ENCODE assay signal across 21 cellular contexts in genomic region chr21:37106998-37107397, GRCh38. TPM values are rescaled to one million over a fixed set of nuclear protein-coding genes. Genes with fewer than 3 reads are reported as not detected.
DNase-seq lines count a peak whose midpoint lies in the region; ATAC-seq, FAIRE-seq and TF ChIP-seq lines count a peak whose summit lies in the region.
"Had no signal": no experiment of that assay in that cellular context is flagged by ENCODE, and none has a peak within 500 bp of the region (broad histone marks: within the 10 kb centered on the region; RNA-seq: fewer than 3 reads in every experiment).

No MANE protein-coding gene starts in this region.

- H3K4me1 ChIP-seq in A549 (no peaks in the 10 kb centered on the region), K562 (replicated peaks in 1 of 2; ENCODE audit: control insufficient read depth in 2 of 2, insufficient read depth in 2 of 2, low read length in 2 of 2) (no peaks in the 10 kb centered on the region)
- H3K4me1 ChIP-seq: BLaER1 treated with 17β-estradiol and CSF1 and Interleukin-3, amounts not matched to agents 10 nM and 100 nM; Caco-2 had no signal

- no peaks in the 10 kb centered on the region for H3K27me3 Mint-ChIP-seq in activated naive CD4-positive, alpha-beta T cell treated with anti-CD3 and anti-CD28 coated beads, Interleukin-2, amount 50 U/mL, for 24 hours
- H3K27me3 Mint-ChIP-seq: B cell; CD4-positive, alpha-beta T cell had no signal

- TF ChIP-seq EP300 in A549 (IDR thresholded peaks at IDR 0.05) (no peak), K562 (IDR thresholded peaks at IDR 0.05; ENCODE audit: low read length) (no peak)

- no peak overlapping the region for H3K4me3 ChIP-seq in A549
- no peak overlapping the region for H3K4me3 ChIP-seq in K562
- H3K4me3 ChIP-seq: BLaER1 treated with 17β-estradiol and CSF1 and Interleukin-3, amounts not matched to agents 10 nM and 100 nM had no signal

- no peak overlapping the region for H3K9ac ChIP-seq in K562 (ENCODE audit: insufficient read depth in 1 of 2, low read depth in 2 of 2, low read length in 2 of 2)
- H3K9ac ChIP-seq: BLaER1 treated with 17β-estradiol and CSF1 and Interleukin-3, amounts not matched to agents 10 nM and 100 nM had no signal

- intact Hi-C loops in K562 (cut with micrococcal nuclease) = no loop called here

- POLR2A ChIA-PET in A549 (lab: Yijun Ruan, JAX) = no interaction called here
- POLR2A ChIA-PET in K562 (lab: Yijun Ruan, JAX) = no interaction called here

- no peak for DNase-seq in activated naive CD4-positive, alpha-beta T cell (lab: John Stamatoyannopoulos, UW)
- DNase-seq in A549 (ENCODE audit: low read depth in 1 of 2, low spot score in 1 of 2) (no peak), K562 (ENCODE audit: extremely low read depth in 1 of 4, low spot score in 3 of 4) (no peak), GM19238 (ENCODE audit: insufficient read length, low spot score) (no peak), GM19240 (ENCODE audit: insufficient read length, low spot score) (no peak)
- DNase-seq: 8988T; AML-193; Caco-2; Calu3; CD4-positive, alpha-beta T cell; CD8-positive, alpha-beta T cell; DMS79 treated with DMSO at 0.1 percent for 48 hours; GF-D8 had no signal

- no peak for ATAC-seq in A549
- no peak for ATAC-seq in K562
- ATAC-seq: CD8-positive, alpha-beta T cell had no signal

- H3K4me3 Mint-ChIP-seq in activated naive CD4-positive, alpha-beta T cell treated with anti-CD3 and anti-CD28 coated beads, Interleukin-2, amount 50 U/mL, for 24 hours = no peak overlapping the region
- H3K4me3 Mint-ChIP-seq: B cell; CD4-positive, alpha-beta T cell; CD8-positive, alpha-beta T cell had no signal

- 0 out of 3 replicates have a peak, but pooled peaks cover 4% of the 10 kb centered on the region for H3K9me3 ChIP-seq in A549
- H3K9me3 ChIP-seq in K562 (replicated peaks; ENCODE audit: control insufficient read depth, insufficient read depth, low read depth, low read length) = peaks cover 17% of the 10 kb centered on the region

- no peak overlapping the region for H2AFZ ChIP-seq in K562 (ENCODE audit: low read depth, low read length)

- CTCF ChIA-PET in A549 (lab: Yijun Ruan, JAX) (no interaction called here), K562 (lab: Yijun Ruan, JAX; ENCODE audit: low intra/inter-chr PET ratio) (no interaction called here)

- TF ChIP-seq RAD21 in A549 (conservative IDR thresholded peaks at IDR 0.05 in 1 of 2, IDR thresholded peaks at IDR 0.05 in 1 of 2) (no peak), K562 (CRISPR knock-in tag; conservative IDR thresholded peaks at IDR 0.05 in 1 of 2, IDR thresholded peaks at IDR 0.05 in 1 of 2) (no peak)

- H4K20me1 ChIP-seq in K562 (replicated peaks; ENCODE audit: control insufficient read depth, insufficient read depth, low read length) = no peaks in the 10 kb centered on the region
- H4K20me1 ChIP-seq: BLaER1 treated with 17β-estradiol and CSF1 and Interleukin-3, amounts not matched to agents 10 nM and 100 nM had no signal

- H3K4me1 Mint-ChIP-seq in activated naive CD4-positive, alpha-beta T cell treated with anti-CD3 and anti-CD28 coated beads, Interleukin-2, amount 50 U/mL, for 24 hours = peaks cover 14% of the 10 kb centered on the region
- H3K4me1 Mint-ChIP-seq: B cell had no signal

- no peak for TF ChIP-seq POLR2A in A549 (IDR thresholded peaks at IDR 0.05; ENCODE audit: low read length)
- no peak for TF ChIP-seq POLR2A in K562 (conservative IDR thresholded peaks at IDR 0.05)

- 92% methylated on average over 2 of the region's 2 CpGs for WGBS in A549 (ENCODE audit: missing lambda C conversion rate)
- WGBS in K562 (ENCODE audit: insufficient coverage, low coverage, missing lambda C conversion rate) = 81% methylated on average over 2 of the region's 2 CpGs

- peak overlapping the region; percentile 38 for H3K27ac Mint-ChIP-seq in activated naive CD4-positive, alpha-beta T cell treated with anti-CD3 and anti-CD28 coated beads, Interleukin-2, amount 50 U/mL, for 24 hours
- H3K27ac Mint-ChIP-seq: B cell; CD4-positive, alpha-beta T cell; CD8-positive, alpha-beta T cell had no signal

- H3K36me3 ChIP-seq in K562 (ENCODE audit: control insufficient read depth, insufficient read depth, low read length) = peaks cover 9% of the 10 kb centered on the region; the same call in 2 of the 3 replicates

- no peak overlapping the region for H3K4me2 ChIP-seq in A549
- H3K4me2 ChIP-seq in K562 (ENCODE audit: insufficient read depth, low read length) = no peak overlapping the region
- H3K4me2 ChIP-seq: BLaER1 treated with 17β-estradiol and CSF1 and Interleukin-3, amounts not matched to agents 10 nM and 100 nM had no signal

- FAIRE-seq in A549 (lab: Jason Lieb, UNC) (no peak), K562 (lab: Jason Lieb, UNC) (no peak)
- FAIRE-seq: A204.1, D721Med, G401.6, GM12891 had no signal

- H3K9me1 ChIP-seq in K562 (ENCODE audit: control insufficient read depth, insufficient read depth, low read length) = no peaks in the 10 kb centered on the region

- no peaks in the 10 kb centered on the region for H3K79me2 ChIP-seq in K562 (ENCODE audit: control insufficient read depth, insufficient read depth, low read length)

- peaks cover 4% of the 10 kb centered on the region for H3K9me3 Mint-ChIP-seq in activated naive CD4-positive, alpha-beta T cell treated with anti-CD3 and anti-CD28 coated beads, Interleukin-2, amount 50 U/mL, for 24 hours

- H3K36me3 Mint-ChIP-seq in activated naive CD4-positive, alpha-beta T cell treated with anti-CD3 and anti-CD28 coated beads, Interleukin-2, amount 50 U/mL, for 24 hours = peaks cover 17% of the 10 kb centered on the region

- TF ChIP-seq CTCF in A549 (IDR thresholded peaks at IDR 0.05) (no peak), K562 (IDR thresholded peaks at IDR 0.05 in 2 of 3, conservative IDR thresholded peaks at IDR 0.05 in 1 of 3; ENCODE audit: insufficient read depth in 2 of 3, low read depth in 1 of 3, low read length in 3 of 3) (no peak)

- no TSS peak for BruUV-seq in K562 (replicated peaks; lab: Mats Ljungman, UMichigan)

- no peaks in the 10 kb centered on the region for H3K27me3 ChIP-seq in K562 (ENCODE audit: control insufficient read depth in 2 of 2, insufficient read depth in 2 of 2, low read length in 2 of 2)
- H3K27me3 ChIP-seq: BLaER1 treated with 17β-estradiol and CSF1 and Interleukin-3, amounts not matched to agents 10 nM and 100 nM had no signal

- in situ Hi-C loops in K562 (cut with MboI) = no loop called here

- H3K27ac ChIP-seq in A549 (no peak overlapping the region), K562 (ENCODE audit: extremely low read depth, low read depth, low read length) (no peak overlapping the region)
- H3K27ac ChIP-seq: BLaER1 treated with 17β-estradiol and CSF1 and Interleukin-3, amounts not matched to agents 10 nM and 100 nM; C4-2B had no signal

TF ChIP-seq in K562, 482 proteins besides CTCF, POLR2A, EP300 and RAD21 (continues in another document):
- TF ChIP-seq MED1 (CRISPR knock-in tag; IDR thresholded peaks at IDR 0.05; ENCODE audit: borderline replicate concordance) = no peak

RNA-seq across cellular contexts. Expression of gene TTC3, which starts 33.9 kb away (rescaled TPM):
- polyA plus RNA-seq in A549 (2011; rRNA removed) (56.1 and 62.2 TPM in 2 replicates), A549 (2017; fragmentation: RNase III; extraction: RNeasy Plus Mini Kit Qiagen cat#74134 plus additional on column Dnase treatment) (34.0 to 36.3 TPM (median 34.2 TPM) in 3 replicates), K562 (2011; rRNA removed) (50.9 and 55.2 TPM in 2 replicates), K562 (2014; fragmentation: Illumina TruSeq; extraction: Trizol) (55.2 and 59.5 TPM in 2 replicates), K562 (2014; fragmentation: Nextera tagmentation; extraction: Ambion mirVana) (10 to 100 TPM; 17.5 to 20.2 TPM), K562 (2014; rRNA removed) (43.8 and 45.5 TPM in 2 replicates)
- 20.0 and 23.1 TPM in 2 replicates for polyA plus RNA-seq in A549 (2012; cell fraction: cytosol; rRNA removed)
- 28.9 and 32.4 TPM in 2 replicates for polyA plus RNA-seq in A549 (2012; cell fraction: nucleus; rRNA removed)
- 52.9 and 54.2 TPM in 2 replicates for polyA minus RNA-seq in A549 (2011; rRNA and poly(A)+ RNA removed)
- 68.3 and 340 TPM in 2 replicates for total RNA-seq in K562 (2011; cell fraction: chromatin; rRNA removed; ENCODE audit: low replicate concordance)
- total RNA-seq in K562 (2011; cell fraction: nucleolus; rRNA removed) = 36.7 and 62.0 TPM in 2 replicates
- total RNA-seq in K562 (2011; cell fraction: nucleoplasm; rRNA removed) = 111 and 148 TPM in 2 replicates
- total RNA-seq in K562 (2014; rRNA removed) (92.0 and 120 TPM in 2 replicates), K562 (2014; rRNA removed; fragmentation: Illumina TruSeq; extraction: Trizol) (76.9 and 79.7 TPM in 2 replicates), K562 (2015; rRNA removed; fragmentation: Illumina TruSeq; extraction: Trizol) (78.7 and 84.1 TPM in 2 replicates), K562 (2021) (70.2 and 72.3 TPM in 2 replicates)
- 23.6 and 27.3 TPM in 2 replicates for polyA plus RNA-seq in K562 (2011; cell fraction: cytosol; rRNA removed)
- 76.0 and 95.6 TPM in 2 replicates for polyA plus RNA-seq in K562 (2011; cell fraction: nucleus; rRNA removed)
- polyA plus RNA-seq in K562 (2012) = 39.0 and 63.6 TPM in 2 replicates
- polyA minus RNA-seq in K562 (2011; rRNA and poly(A)+ RNA removed) = 113 and 162 TPM in 2 replicates
- polyA minus RNA-seq in K562 (2011; cell fraction: cytosol; rRNA and poly(A)+ RNA removed) = 61.4 and 64.4 TPM in 2 replicates
- 81.3 and 164 TPM in 2 replicates for polyA minus RNA-seq in K562 (2011; cell fraction: nucleus; rRNA and poly(A)+ RNA removed)

RNA-seq across cellular contexts. Expression of gene PIGP, which starts 34.1 kb away (rescaled TPM):
- 44.0 and 49.5 TPM in 2 replicates for polyA plus RNA-seq in A549 (2011; rRNA removed)
- 13.7 and 14.9 TPM in 2 replicates for polyA plus RNA-seq in A549 (2012; cell fraction: cytosol; rRNA removed)
- polyA plus RNA-seq in A549 (2012; cell fraction: nucleus; rRNA removed) = 5.1 and 6.7 TPM in 2 replicates
- polyA plus RNA-seq in A549 (2017; fragmentation: RNase III; extraction: RNeasy Plus Mini Kit Qiagen cat#74134 plus additional on column Dnase treatment) = 14.8 to 18.9 TPM (median 15.9 TPM) in 3 replicates
- 4.5 and 5.8 TPM in 2 replicates for polyA minus RNA-seq in A549 (2011; rRNA and poly(A)+ RNA removed)
- total RNA-seq in K562 (2011; cell fraction: chromatin; rRNA removed; ENCODE audit: low replicate concordance) = 14.7 and 23.3 TPM in 2 replicates
- 11.3 and 13.5 TPM in 2 replicates for total RNA-seq in K562 (2011; cell fraction: nucleolus; rRNA removed)
- 22.6 and 23.7 TPM in 2 replicates for total RNA-seq in K562 (2011; cell fraction: nucleoplasm; rRNA removed)
- 18.3 and 23.3 TPM in 2 replicates for total RNA-seq in K562 (2014; rRNA removed)
- 33.9 and 41.4 TPM in 2 replicates for total RNA-seq in K562 (2014; rRNA removed; fragmentation: Illumina TruSeq; extraction: Trizol)
- 28.6 and 35.6 TPM in 2 replicates for total RNA-seq in K562 (2015; rRNA removed; fragmentation: Illumina TruSeq; extraction: Trizol)
- 26.3 and 33.2 TPM in 2 replicates for total RNA-seq in K562 (2021)
- 61.5 and 72.1 TPM in 2 replicates for polyA plus RNA-seq in K562 (2011; rRNA removed)
- 19.3 and 44.8 TPM in 2 replicates for polyA plus RNA-seq in K562 (2011; cell fraction: cytosol; rRNA removed)
- polyA plus RNA-seq in K562 (2011; cell fraction: nucleus; rRNA removed) = 16.6 and 25.9 TPM in 2 replicates
- 35.4 and 65.1 TPM in 2 replicates for polyA plus RNA-seq in K562 (2012)
- 40.8 and 50.0 TPM in 2 replicates for polyA plus RNA-seq in K562 (2014; fragmentation: Illumina TruSeq; extraction: Trizol)
- 100 to 1,000 TPM; 108 to 122 TPM for polyA plus RNA-seq in K562 (2014; fragmentation: Nextera tagmentation; extraction: Ambion mirVana)
- 25.7 and 36.0 TPM in 2 replicates for polyA plus RNA-seq in K562 (2014; rRNA removed)
- polyA minus RNA-seq in K562 (2011; rRNA and poly(A)+ RNA removed) = 20.4 and 27.9 TPM in 2 replicates
- polyA minus RNA-seq in K562 (2011; cell fraction: cytosol; rRNA and poly(A)+ RNA removed) = 6.1 and 13.9 TPM in 2 replicates
- polyA minus RNA-seq in K562 (2011; cell fraction: nucleus; rRNA and poly(A)+ RNA removed) = 9.2 and 12.9 TPM in 2 replicates
